In the genomic region with DNA sequence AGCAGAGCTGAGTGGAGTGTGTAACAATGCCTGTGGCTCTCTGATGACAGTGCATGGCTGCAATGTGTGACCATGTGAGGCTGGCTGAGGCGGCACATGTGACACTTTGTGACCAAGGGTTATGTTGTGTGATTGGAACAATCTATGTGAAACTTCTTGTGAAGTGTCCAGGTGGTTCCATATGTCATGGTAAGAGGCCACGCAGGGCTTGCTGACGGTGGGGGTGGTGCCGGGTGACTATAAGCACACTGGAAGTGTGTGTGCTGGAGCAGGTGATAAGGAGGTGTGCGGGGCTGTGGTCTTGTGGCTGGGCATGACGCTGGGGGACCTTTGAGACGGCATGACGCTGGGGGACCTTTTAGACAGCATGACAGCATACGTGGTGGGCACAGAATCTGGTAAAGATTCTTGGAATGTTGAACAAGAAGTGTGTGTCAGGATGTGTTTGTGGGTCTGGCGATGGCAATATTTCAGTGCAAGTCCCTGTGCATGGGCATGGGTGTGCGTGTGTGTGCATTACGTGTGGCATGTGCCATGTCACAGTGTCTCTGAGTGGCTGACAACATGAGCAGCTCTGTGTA, we compare ENCODE assay signal across 1 cellular context.
TF ChIP-seq lines count a peak whose summit lies in the region.

No MANE protein-coding gene starts in this region.

TF ChIP-seq in HepG2, 621 proteins besides CTCF, POLR2A, EP300 and RAD21:
- no peak for TF ChIP-seq MATR3 (CRISPR knock-in tag; IDR thresholded peaks at IDR 0.05)
- TF ChIP-seq, protein P1, sequence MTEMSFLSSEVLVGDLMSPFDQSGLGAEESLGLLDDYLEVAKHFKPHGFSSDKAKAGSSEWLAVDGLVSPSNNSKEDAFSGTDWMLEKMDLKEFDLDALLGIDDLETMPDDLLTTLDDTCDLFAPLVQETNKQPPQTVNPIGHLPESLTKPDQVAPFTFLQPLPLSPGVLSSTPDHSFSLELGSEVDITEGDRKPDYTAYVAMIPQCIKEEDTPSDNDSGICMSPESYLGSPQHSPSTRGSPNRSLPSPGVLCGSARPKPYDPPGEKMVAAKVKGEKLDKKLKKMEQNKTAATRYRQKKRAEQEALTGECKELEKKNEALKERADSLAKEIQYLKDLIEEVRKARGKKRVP (CRISPR knock-in tag; IDR thresholded peaks at IDR 0.05), result no peak
- no peak for TF ChIP-seq RFX3 (CRISPR knock-in tag; IDR thresholded peaks at IDR 0.05)
- TF ChIP-seq, protein P2, sequence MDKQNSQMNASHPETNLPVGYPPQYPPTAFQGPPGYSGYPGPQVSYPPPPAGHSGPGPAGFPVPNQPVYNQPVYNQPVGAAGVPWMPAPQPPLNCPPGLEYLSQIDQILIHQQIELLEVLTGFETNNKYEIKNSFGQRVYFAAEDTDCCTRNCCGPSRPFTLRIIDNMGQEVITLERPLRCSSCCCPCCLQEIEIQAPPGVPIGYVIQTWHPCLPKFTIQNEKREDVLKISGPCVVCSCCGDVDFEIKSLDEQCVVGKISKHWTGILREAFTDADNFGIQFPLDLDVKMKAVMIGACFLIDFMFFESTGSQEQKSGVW (CRISPR knock-in tag; IDR thresholded peaks at IDR 0.05; ENCODE audit: borderline replicate concordance), result no peak
- TF ChIP-seq ZNF816 (CRISPR knock-in tag; IDR thresholded peaks at IDR 0.05; ENCODE audit: borderline replicate concordance), result no peak
- TF ChIP-seq ZNF121 (CRISPR knock-in tag; IDR thresholded peaks at IDR 0.05), result no peak
- no peak for TF ChIP-seq AGO2 (optimal IDR thresholded peaks at IDR 0.05; ENCODE audit: low read depth, low read length)
- no peak for TF ChIP-seq ZNF33A (CRISPR knock-in tag; IDR thresholded peaks at IDR 0.05; ENCODE audit: borderline replicate concordance)
- no peak for TF ChIP-seq CREB1 (IDR thresholded peaks at IDR 0.05)
- TF ChIP-seq CREB1 (CRISPR knock-in tag; IDR thresholded peaks at IDR 0.05), result no peak
